In genomic region chr14:89386214-89386886, GRCh38 we compare ENCODE assay signal across 9 cellular contexts. TPM values are rescaled to one million over a fixed set of nuclear protein-coding genes. Genes with fewer than 3 reads are reported as not detected.
A peak's percentile ranks its signal among the peaks of the same experiment; 100 is the strongest.
DNase-seq lines count a peak whose midpoint lies in the region; ATAC-seq and TF ChIP-seq lines count a peak whose summit lies in the region.
"Had no signal": no experiment of that assay in that cellular context is flagged by ENCODE, and none has a peak within 500 bp of the region (broad histone marks: within the 10 kb centered on the region; RNA-seq: fewer than 3 reads in every experiment).

No MANE protein-coding gene starts in this region.

- H3K4me1 Mint-ChIP-seq in activated T-cell treated with anti-CD3 and anti-CD28 coated beads, Interleukin-2, amount 50 U/mL, for 72 hours (ENCODE audit: low read depth) = peaks cover 52% of the 10 kb centered on the region

- peaks cover 6 to 21% of the 10 kb centered on the region in 2 donors for H3K36me3 Mint-ChIP-seq in activated T-cell treated with anti-CD3 and anti-CD28 coated beads, Interleukin-2, amount 50 U/mL, for 72 hours (ENCODE audit: insufficient read depth in 2 of 2)

- H3K27ac Mint-ChIP-seq in activated T-cell treated with anti-CD3 and anti-CD28 coated beads, Interleukin-2, amount 50 U/mL, for 72 hours = peak overlapping the region; percentile 64

- peaks cover 0 to 8% of the 10 kb centered on the region in 2 donors for H3K4me1 ChIP-seq in uterus

- H3K4me3 ChIP-seq in uterus = no peak overlapping the region

- H3K36me3 ChIP-seq in uterus = no peaks in the 10 kb centered on the region

- no peaks in the 10 kb centered on the region for H3K9me3 ChIP-seq in uterus

- DNase-seq in Right ventricle myocardium inferior (ENCODE audit: missing footprints) (no peak), cardiac septum (ENCODE audit: low spot score) (no peak), kidney glomerular epithelial cell (lab: John Stamatoyannopoulos, UW) (peak; percentile 13), uterus (no peak), activated gamma-delta T cell (lab: John Stamatoyannopoulos, UW) (no peak)
- DNase-seq in activated T-cell treated with anti-CD3 and anti-CD28 coated beads, Interleukin-2, amount 50 U/mL, for 72 hours = no peak
- DNase-seq in central memory CD4-positive, alpha-beta T cell = no peak

- TF ChIP-seq CTCF in uterus (IDR thresholded peaks at IDR 0.05) = no peak

- H3K4me3 Mint-ChIP-seq in activated T-cell treated with anti-CD3 and anti-CD28 coated beads, Interleukin-2, amount 50 U/mL, for 72 hours = no peak overlapping the region
- H3K4me3 Mint-ChIP-seq: CD14-positive monocyte had no signal

- TF ChIP-seq POLR2A in uterus (IDR thresholded peaks at IDR 0.05) = no peak

- ATAC-seq in Right ventricle myocardium inferior = peak; percentile 56
- ATAC-seq in activated T-cell treated with anti-CD3 and anti-CD28 coated beads, Interleukin-2, amount 50 U/mL, for 72 hours (replicated peaks in 1 of 2) = peak; percentile 62 to 87
- no peak for ATAC-seq in HG03280 (IDR thresholded peaks at IDR 0.05; ENCODE audit: unreplicated experiment)

- H3K27me3 ChIP-seq in uterus = no peaks in the 10 kb centered on the region

- H3K9me3 Mint-ChIP-seq in activated T-cell treated with anti-CD3 and anti-CD28 coated beads, Interleukin-2, amount 50 U/mL, for 72 hours = no peaks in the 10 kb centered on the region

- H3K27me3 Mint-ChIP-seq in activated T-cell treated with anti-CD3 and anti-CD28 coated beads, Interleukin-2, amount 50 U/mL, for 72 hours (ENCODE audit: low read depth) = no peaks in the 10 kb centered on the region

- peak overlapping the region; percentile 56 to 72 for H3K27ac ChIP-seq in uterus

- intact Hi-C loops in Right ventricle myocardium inferior (cut with DNase I) (no loop called here), cardiac septum (cut with DNase I) (no loop called here), uterus (cut with DNase I; ENCODE audit: low total_unique reads) (no loop called here)

RNA-seq across cellular contexts. Expression of gene FOXN3, which starts 30.7 kb away (rescaled TPM):
- 127 TPM for total RNA-seq in Right ventricle myocardium inferior
- 87.6 TPM for total RNA-seq in cardiac septum
- total RNA-seq in activated T-cell treated with anti-CD3 and anti-CD28 coated beads, Interleukin-2, amount 50 U/mL, for 72 hours = 100 to 1,000 TPM; 154 to 157 TPM
- 100 to 1,000 TPM in 1 of 4 donors, 10 to 100 TPM in 3; 37.7 to 103 (median 74.9) TPM for total RNA-seq in uterus
